Comparison of ENCODE assay signal across 1 cellular context in genomic region chr16:1535391-1536291, GRCh38.
TF ChIP-seq lines count a peak whose summit lies in the region.

No MANE protein-coding gene starts in this region.

TF ChIP-seq in H1, 55 proteins besides CTCF, POLR2A, EP300 and RAD21:
- TF ChIP-seq ASH2L (IDR thresholded peaks at IDR 0.05; ENCODE audit: low read length) (no peak), CBX5 (IDR thresholded peaks at IDR 0.05; ENCODE audit: low read depth, low read length) (no peak), SRF (IDR thresholded peaks at IDR 0.05; ENCODE audit: low read depth, low read length) (no peak)
TF ChIP-seq in H1: peak in this region for 0.
